ENCODE assay signal across 21 cellular contexts in the genomic region with DNA sequence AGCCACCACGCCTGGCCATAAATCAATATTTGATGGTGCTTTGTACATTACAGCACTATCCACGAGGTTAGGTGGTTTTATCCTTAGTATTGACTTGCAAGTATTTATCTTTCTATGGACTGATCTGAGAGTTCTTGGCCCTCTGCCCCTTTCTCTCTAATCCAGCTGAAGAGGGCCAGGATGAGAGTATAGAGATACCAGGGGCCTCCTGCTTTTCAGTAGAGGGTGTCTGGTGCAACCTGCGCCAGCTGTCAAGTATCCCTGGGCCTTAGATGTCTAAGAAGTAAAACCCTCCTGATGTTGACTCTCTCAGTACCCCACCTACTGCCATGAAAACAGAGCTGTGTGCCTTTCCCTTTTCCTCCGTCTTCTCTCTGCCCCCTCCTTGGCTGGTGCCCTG.
"Had no signal": no experiment of that assay in that cellular context is flagged by ENCODE, and none has a peak within 500 bp of the region (broad histone marks: within the 10 kb centered on the region; RNA-seq: fewer than 3 reads in every experiment).

No MANE protein-coding gene starts in this region.

- H3K27me3 Mint-ChIP-seq: naive thymus-derived CD4-positive, alpha-beta T cell had no signal

- H3K27ac ChIP-seq: dorsolateral prefrontal cortex, ovary, psoas muscle, sigmoid colon, stomach, thyroid gland had no signal

- FAIRE-seq: frontal cortex, keratinocyte had no signal

- H3K27ac Mint-ChIP-seq: naive thymus-derived CD4-positive, alpha-beta T cell; nephron progenitor cell; stimulated activated effector memory CD8-positive, alpha-beta T cell treated with anti-CD3 and anti-CD28 coated beads, Interleukin-12 subunit alpha, Interleukin-12 subunit beta, amount 100 ng/mL, for 72 hours had no signal

- DNase-seq: dorsolateral prefrontal cortex; effector CD4-positive, alpha-beta T cell; mesenchymal stem cell; midbrain; naive thymus-derived CD4-positive, alpha-beta T cell; nephron progenitor cell; occipital lobe; ovary; posterior cingulate gyrus; psoas muscle; right cardiac atrium; sigmoid colon; stimulated activated CD4-positive, alpha-beta T cell treated with anti-CD3 and anti-CD28 coated beads, Interleukin-2, amount 100 ng/mL, for 24 hours; stimulated activated CD4-positive, alpha-beta T cell treated with anti-CD3 and anti-CD28 coated beads, Interleukin-4, amount 100 ng/mL, for 24 hours; stimulated activated naive CD4-positive, alpha-beta T cell treated with Interleukin-2 at 50 U/mL for 16 hours; stomach; thyroid gland; trophoblast cell had no signal

- ATAC-seq: naive thymus-derived CD4-positive, alpha-beta T cell; psoas muscle; stimulated activated effector memory CD8-positive, alpha-beta T cell treated with anti-CD3 and anti-CD28 coated beads, Interleukin-12 subunit alpha, Interleukin-12 subunit beta, amount 100 ng/mL, for 72 hours had no signal

- H3K4me1 Mint-ChIP-seq: naive thymus-derived CD4-positive, alpha-beta T cell; stimulated activated effector memory CD8-positive, alpha-beta T cell treated with anti-CD3 and anti-CD28 coated beads, Interleukin-12 subunit alpha, Interleukin-12 subunit beta, amount 100 ng/mL, for 72 hours had no signal

- H3K4me1 ChIP-seq: psoas muscle had no signal

- H3K36me3 Mint-ChIP-seq: naive thymus-derived CD4-positive, alpha-beta T cell; stimulated activated effector memory CD8-positive, alpha-beta T cell treated with anti-CD3 and anti-CD28 coated beads, Interleukin-12 subunit alpha, Interleukin-12 subunit beta, amount 100 ng/mL, for 72 hours had no signal

- H3K9me3 Mint-ChIP-seq: naive thymus-derived CD4-positive, alpha-beta T cell; nephron progenitor cell; stimulated activated effector memory CD8-positive, alpha-beta T cell treated with anti-CD3 and anti-CD28 coated beads, Interleukin-12 subunit alpha, Interleukin-12 subunit beta, amount 100 ng/mL, for 72 hours had no signal

- H3K4me3 ChIP-seq: dorsolateral prefrontal cortex, ovary, psoas muscle, sigmoid colon, stomach, thyroid gland had no signal

- H3K36me3 ChIP-seq: ovary, sigmoid colon, stomach, thyroid gland had no signal

- H3K9me3 ChIP-seq: ovary, psoas muscle, sigmoid colon, stomach, thyroid gland had no signal

- H3K4me3 Mint-ChIP-seq: naive thymus-derived CD4-positive, alpha-beta T cell; stimulated activated effector memory CD8-positive, alpha-beta T cell treated with anti-CD3 and anti-CD28 coated beads, Interleukin-12 subunit alpha, Interleukin-12 subunit beta, amount 100 ng/mL, for 72 hours had no signal

- H3K27me3 ChIP-seq: dorsolateral prefrontal cortex, ovary, sigmoid colon, stomach, thyroid gland had no signal
